In the genomic region with DNA sequence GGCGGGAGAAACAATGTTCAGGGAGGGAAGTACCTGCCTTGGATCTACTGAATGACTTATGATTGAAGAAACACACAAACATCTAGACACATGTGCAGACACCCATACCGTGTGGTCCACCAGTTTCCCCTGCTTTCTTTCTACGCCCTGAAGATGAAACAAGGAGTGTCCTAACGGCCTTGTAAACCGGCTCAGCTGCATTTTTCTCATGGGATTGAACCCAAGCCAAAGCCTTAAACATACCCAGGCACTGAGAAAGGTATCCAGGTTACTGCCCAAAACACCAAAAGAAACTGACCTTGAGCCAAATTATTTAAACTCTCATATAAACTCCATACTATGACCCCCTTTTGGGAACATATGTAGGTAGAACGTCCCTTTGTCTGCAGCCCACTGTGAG, we compare ENCODE assay signal across 23 cellular contexts.
"Had no signal": no experiment of that assay in that cellular context is flagged by ENCODE, and none has a peak within 500 bp of the region (broad histone marks: within the 10 kb centered on the region; RNA-seq: fewer than 3 reads in every experiment).

No MANE protein-coding gene starts in this region.

- H3K27ac Mint-ChIP-seq: activated naive CD4-positive, alpha-beta T cell treated with anti-CD3 and anti-CD28 coated beads for 36 hours; activated naive CD8-positive, alpha-beta T cell treated with anti-CD3 and anti-CD28 coated beads, Interleukin-2, amount 10 ng/mL, durations not matched to agents 7 days and 5 days; endodermal cell; natural killer cell treated with Interleukin-12 subunit alpha and Interleukin-12 subunit beta and Interleukin-15 and Interleukin-18, amount 100 ng/mL, for 72 hours; progenitor cell of endocrine pancreas; stimulated activated memory B cell treated with anti-CD40 and anti-IgM and Interleukin-4, amounts not matched to agents 10 μg/mL and 1 μg/mL and 100 μg/mL, for 72 hours; WTC11 had no signal

- H3K9me3 ChIP-seq: heart right ventricle, sigmoid colon, stomach, suprapubic skin, tibial nerve, uterus had no signal

- H3K36me3 Mint-ChIP-seq: activated naive CD8-positive, alpha-beta T cell treated with anti-CD3 and anti-CD28 coated beads, Interleukin-2, amount 10 ng/mL, durations not matched to agents 7 days and 5 days; stimulated activated memory B cell treated with anti-CD40 and anti-IgM and Interleukin-4, amounts not matched to agents 10 μg/mL and 1 μg/mL and 100 μg/mL, for 72 hours; WTC11 had no signal

- H3K4me1 ChIP-seq: heart right ventricle, left lung, sigmoid colon, stomach, suprapubic skin, tibial nerve, uterus had no signal

- H3K4me3 ChIP-seq: coronary artery, heart right ventricle, left lung, lung, sigmoid colon, smooth muscle cell, stomach, suprapubic skin, tibial nerve, uterus had no signal

- H3K27me3 ChIP-seq: heart right ventricle, left lung, sigmoid colon, stomach, suprapubic skin, tibial nerve, uterus had no signal

- H3K27me3 Mint-ChIP-seq: activated naive CD8-positive, alpha-beta T cell treated with anti-CD3 and anti-CD28 coated beads, Interleukin-2, amount 10 ng/mL, durations not matched to agents 7 days and 5 days; natural killer cell treated with Interleukin-12 subunit alpha and Interleukin-12 subunit beta and Interleukin-15 and Interleukin-18, amount 100 ng/mL, for 72 hours; progenitor cell of endocrine pancreas; stimulated activated memory B cell treated with anti-CD40 and anti-IgM and Interleukin-4, amounts not matched to agents 10 μg/mL and 1 μg/mL and 100 μg/mL, for 72 hours had no signal

- H3K27ac ChIP-seq: coronary artery, heart right ventricle, left lung, sigmoid colon, stomach, suprapubic skin, tibial nerve, uterus had no signal

- H3K4me3 Mint-ChIP-seq: activated naive CD4-positive, alpha-beta T cell treated with anti-CD3 and anti-CD28 coated beads for 36 hours; activated naive CD8-positive, alpha-beta T cell treated with anti-CD3 and anti-CD28 coated beads, Interleukin-2, amount 10 ng/mL, durations not matched to agents 7 days and 5 days; activated T-cell treated with anti-CD3 and anti-CD28 coated beads, Interleukin-2, amount 50 U/mL, for 4 hours; endodermal cell; natural killer cell treated with Interleukin-12 subunit alpha and Interleukin-12 subunit beta and Interleukin-15 and Interleukin-18, amount 100 ng/mL, for 72 hours; stimulated activated memory B cell treated with anti-CD40 and anti-IgM and Interleukin-4, amounts not matched to agents 10 μg/mL and 1 μg/mL and 100 μg/mL, for 72 hours; WTC11 had no signal

- H3K36me3 ChIP-seq: heart right ventricle, left lung, sigmoid colon, stomach, suprapubic skin, tibial nerve, uterus had no signal

- DNase-seq: activated CD8-positive, alpha-beta memory T cell treated with anti-CD3 and anti-CD28 coated beads, Interleukin-2, amount 50 U/mL, for 48 hours; activated naive CD4-positive, alpha-beta T cell treated with anti-CD3 and anti-CD28 coated beads for 36 hours; activated naive CD8-positive, alpha-beta T cell treated with anti-CD3 and anti-CD28 coated beads, Interleukin-2, amount 10 ng/mL, durations not matched to agents 7 days and 5 days; activated T-cell treated with anti-CD3 and anti-CD28 coated beads, Interleukin-2, amount 50 U/mL, for 4 hours; amniotic stem cell; cerebellar nuclear complex; endodermal cell; heart right ventricle; left lung; retina; sigmoid colon; stimulated activated CD4-positive, alpha-beta T cell treated with anti-CD3 and anti-CD28 coated beads, Interleukin-15, amount 100 ng/mL, for 24 hours; stomach; uterus had no signal

- H3K4me1 Mint-ChIP-seq: activated naive CD8-positive, alpha-beta T cell treated with anti-CD3 and anti-CD28 coated beads, Interleukin-2, amount 10 ng/mL, durations not matched to agents 7 days and 5 days; endodermal cell; stimulated activated memory B cell treated with anti-CD40 and anti-IgM and Interleukin-4, amounts not matched to agents 10 μg/mL and 1 μg/mL and 100 μg/mL, for 72 hours had no signal

- H3K9me3 Mint-ChIP-seq: endodermal cell, WTC11 had no signal
